Comparison of ENCODE assay signal across 8 cellular contexts in the genomic region with DNA sequence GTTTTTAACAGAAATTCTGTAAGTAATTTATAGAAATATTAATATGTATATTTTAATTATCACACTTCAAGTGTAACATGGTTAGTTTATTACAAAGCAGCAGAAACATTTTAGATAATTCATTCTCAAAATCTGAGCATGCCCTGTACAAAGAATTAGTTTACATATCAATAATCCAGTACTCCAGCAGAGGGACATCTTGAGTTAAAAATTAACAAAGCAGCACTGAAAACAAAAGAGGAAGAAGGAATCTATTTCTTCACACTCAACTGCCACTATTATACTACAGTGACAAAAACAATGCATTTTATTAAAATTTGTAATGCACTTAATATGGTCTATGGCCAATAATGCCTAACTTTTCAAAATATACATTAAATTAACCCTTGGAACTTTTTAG.
DNase-seq lines count a peak whose midpoint lies in the region; ATAC-seq and TF ChIP-seq lines count a peak whose summit lies in the region.

No MANE protein-coding gene starts in this region.

- TF ChIP-seq CTCF in endothelial cell (IDR thresholded peaks at IDR 0.05; ENCODE audit: unreplicated experiment) (peak; percentile 44), thoracic aorta (IDR thresholded peaks at IDR 0.05) (peak; percentile 35)

- H3K9me3 ChIP-seq in thoracic aorta = no peaks in the 10 kb centered on the region

- no peak overlapping the region for H3K4me3 ChIP-seq in thoracic aorta

- H3K27ac Mint-ChIP-seq in endothelial cell (ENCODE audit: unreplicated experiment) = no peak overlapping the region

- DNase-seq in NCI-H510A treated with DMSO at 0.1 percent for 48 hours (lab: John Stamatoyannopoulos, UW) = peak; percentile 15
- no peak for DNase-seq in NCI-H510A (lab: John Stamatoyannopoulos, UW)
- peak; percentile 50 for DNase-seq in NCI-H460 (ENCODE audit: extremely low read depth, low read depth)
- DNase-seq in endothelial cell (ENCODE audit: low spot score) = no peak
- no peak for DNase-seq in thoracic aorta (ENCODE audit: low spot score)
- DNase-seq in ureter (ENCODE audit: low spot score) = no peak
- DNase-seq in effector CD8-positive, alpha-beta T cell (lab: John Stamatoyannopoulos, UW) = no peak

- H3K4me1 Mint-ChIP-seq in endothelial cell (ENCODE audit: unreplicated experiment) = no peaks in the 10 kb centered on the region

- ATAC-seq in thoracic aorta (ENCODE audit: insufficient number of reproducible peaks, low FRiP score, low read depth) (no peak), GM18867 (IDR thresholded peaks at IDR 0.05; ENCODE audit: unreplicated experiment) (no peak)

- H3K4me3 Mint-ChIP-seq in endothelial cell (ENCODE audit: unreplicated experiment) = no peak overlapping the region

- H3K27me3 Mint-ChIP-seq in endothelial cell (ENCODE audit: unreplicated experiment) = no peaks in the 10 kb centered on the region

- no peaks in the 10 kb centered on the region for H3K36me3 ChIP-seq in thoracic aorta

- no peak overlapping the region for H3K27ac ChIP-seq in thoracic aorta

- no peaks in the 10 kb centered on the region for H3K27me3 ChIP-seq in thoracic aorta (replicated peaks; ENCODE audit: insufficient read depth)

- H3K36me3 Mint-ChIP-seq in endothelial cell (ENCODE audit: low read depth, unreplicated experiment) = no peaks in the 10 kb centered on the region

- H3K4me1 ChIP-seq in thoracic aorta (ENCODE audit: control insufficient read depth in 1 of 2, low read depth in 2 of 2) = no peaks in the 10 kb centered on the region

- no peaks in the 10 kb centered on the region for H3K9me3 Mint-ChIP-seq in endothelial cell (ENCODE audit: unreplicated experiment)

Comparison
In these comparisons a context has a peak if more than half of its experiments do, and no peak if none do; other contexts are left out.
1. DNase-seq: peak in NCI-H510A treated with DMSO at 0.1 percent for 48 hours (single experiment) and NCI-H460 (single experiment); none in NCI-H510A (single experiment), endothelial cell (single experiment), thoracic aorta (single experiment), ureter (single experiment) and effector CD8-positive, alpha-beta T cell (single experiment).